Comparison of ENCODE assay signal across 7 cellular contexts in genomic region chr10:80674809-80675208, GRCh38.
"Had no signal": no experiment of that assay in that cellular context is flagged by ENCODE, and none has a peak within 500 bp of the region (broad histone marks: within the 10 kb centered on the region; RNA-seq: fewer than 3 reads in every experiment).

No MANE protein-coding gene starts in this region.

- ATAC-seq: K562 had no signal

- H3K9ac ChIP-seq: KMS-11 had no signal

- H3K4me2 ChIP-seq: KMS-11 had no signal

- DNase-seq: IMR-90, KBM-7, KG1 had no signal

- FAIRE-seq: HTR-8/SVneo had no signal

- H3K4me3 ChIP-seq: K562 had no signal

- H3K27ac ChIP-seq: HL-60, KMS-11 had no signal
